Comparison of ENCODE assay signal across 1 cellular context in the genomic region with DNA sequence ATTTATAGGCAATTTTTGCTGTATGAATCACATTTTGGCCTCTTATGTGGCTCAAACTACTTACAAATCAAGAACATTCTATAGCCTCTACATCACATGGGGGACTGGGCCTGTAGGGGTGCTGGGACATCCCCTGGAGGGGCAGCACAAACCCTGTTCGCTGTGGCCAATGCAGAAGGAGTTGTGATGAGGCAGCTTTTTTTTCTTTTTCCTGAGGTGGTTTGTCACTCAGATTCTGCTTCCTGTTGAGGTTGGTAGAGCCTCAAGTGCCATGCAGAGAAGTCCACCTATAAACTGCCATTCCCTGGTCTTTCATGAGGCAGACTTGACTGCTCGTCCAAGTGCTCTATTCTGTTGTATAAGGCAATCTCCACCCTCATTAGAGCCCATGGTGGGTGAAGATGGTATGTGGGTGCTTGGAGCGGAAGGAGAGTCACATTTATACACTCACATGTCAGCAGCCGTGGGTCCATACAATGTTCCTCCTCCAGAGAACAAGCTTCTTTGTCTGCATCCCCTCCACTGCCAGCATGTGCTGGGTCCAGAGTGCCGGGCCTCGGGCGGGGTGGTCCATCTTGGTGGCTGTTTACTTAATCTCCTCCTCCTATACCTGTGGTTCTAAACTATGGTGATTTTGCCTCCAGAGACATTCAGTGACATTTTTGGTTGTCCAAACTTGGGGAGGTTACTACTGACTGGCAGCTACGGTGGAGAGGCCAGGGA.
TF ChIP-seq lines count a peak whose summit lies in the region.

No MANE protein-coding gene starts in this region.

TF ChIP-seq in GM23338, 12 proteins besides CTCF, POLR2A, EP300 and RAD21 (continued from another document):
- TF ChIP-seq, protein P1, sequence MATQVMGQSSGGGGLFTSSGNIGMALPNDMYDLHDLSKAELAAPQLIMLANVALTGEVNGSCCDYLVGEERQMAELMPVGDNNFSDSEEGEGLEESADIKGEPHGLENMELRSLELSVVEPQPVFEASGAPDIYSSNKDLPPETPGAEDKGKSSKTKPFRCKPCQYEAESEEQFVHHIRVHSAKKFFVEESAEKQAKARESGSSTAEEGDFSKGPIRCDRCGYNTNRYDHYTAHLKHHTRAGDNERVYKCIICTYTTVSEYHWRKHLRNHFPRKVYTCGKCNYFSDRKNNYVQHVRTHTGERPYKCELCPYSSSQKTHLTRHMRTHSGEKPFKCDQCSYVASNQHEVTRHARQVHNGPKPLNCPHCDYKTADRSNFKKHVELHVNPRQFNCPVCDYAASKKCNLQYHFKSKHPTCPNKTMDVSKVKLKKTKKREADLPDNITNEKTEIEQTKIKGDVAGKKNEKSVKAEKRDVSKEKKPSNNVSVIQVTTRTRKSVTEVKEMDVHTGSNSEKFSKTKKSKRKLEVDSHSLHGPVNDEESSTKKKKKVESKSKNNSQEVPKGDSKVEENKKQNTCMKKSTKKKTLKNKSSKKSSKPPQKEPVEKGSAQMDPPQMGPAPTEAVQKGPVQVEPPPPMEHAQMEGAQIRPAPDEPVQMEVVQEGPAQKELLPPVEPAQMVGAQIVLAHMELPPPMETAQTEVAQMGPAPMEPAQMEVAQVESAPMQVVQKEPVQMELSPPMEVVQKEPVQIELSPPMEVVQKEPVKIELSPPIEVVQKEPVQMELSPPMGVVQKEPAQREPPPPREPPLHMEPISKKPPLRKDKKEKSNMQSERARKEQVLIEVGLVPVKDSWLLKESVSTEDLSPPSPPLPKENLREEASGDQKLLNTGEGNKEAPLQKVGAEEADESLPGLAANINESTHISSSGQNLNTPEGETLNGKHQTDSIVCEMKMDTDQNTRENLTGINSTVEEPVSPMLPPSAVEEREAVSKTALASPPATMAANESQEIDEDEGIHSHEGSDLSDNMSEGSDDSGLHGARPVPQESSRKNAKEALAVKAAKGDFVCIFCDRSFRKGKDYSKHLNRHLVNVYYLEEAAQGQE (IDR thresholded peaks at IDR 0.05; ENCODE audit: unreplicated experiment): no peak
- TF ChIP-seq NANOG (IDR thresholded peaks at IDR 0.05; ENCODE audit: borderline replicate concordance) (no peak), CREB1 (CRISPR knock-in tag; IDR thresholded peaks at IDR 0.05; ENCODE audit: low read depth) (no peak)
- TF ChIP-seq, protein P2, sequence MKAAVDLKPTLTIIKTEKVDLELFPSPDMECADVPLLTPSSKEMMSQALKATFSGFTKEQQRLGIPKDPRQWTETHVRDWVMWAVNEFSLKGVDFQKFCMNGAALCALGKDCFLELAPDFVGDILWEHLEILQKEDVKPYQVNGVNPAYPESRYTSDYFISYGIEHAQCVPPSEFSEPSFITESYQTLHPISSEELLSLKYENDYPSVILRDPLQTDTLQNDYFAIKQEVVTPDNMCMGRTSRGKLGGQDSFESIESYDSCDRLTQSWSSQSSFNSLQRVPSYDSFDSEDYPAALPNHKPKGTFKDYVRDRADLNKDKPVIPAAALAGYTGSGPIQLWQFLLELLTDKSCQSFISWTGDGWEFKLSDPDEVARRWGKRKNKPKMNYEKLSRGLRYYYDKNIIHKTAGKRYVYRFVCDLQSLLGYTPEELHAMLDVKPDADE (IDR thresholded peaks at IDR 0.05): no peak
TF ChIP-seq in GM23338: peak in this region for 0.
